Comparison of ENCODE assay signal across 15 cellular contexts in genomic region chr6:83250235-83250634, GRCh38. TPM values are rescaled to one million over a fixed set of nuclear protein-coding genes. Genes with fewer than 3 reads are reported as not detected.
DNase-seq lines count a peak whose midpoint lies in the region; ATAC-seq, FAIRE-seq and TF ChIP-seq lines count a peak whose summit lies in the region.
"Had no signal": no experiment of that assay in that cellular context is flagged by ENCODE, and none has a peak within 500 bp of the region (broad histone marks: within the 10 kb centered on the region; RNA-seq: fewer than 3 reads in every experiment).

No MANE protein-coding gene starts in this region.

- H3K9me3 Mint-ChIP-seq in immature natural killer cell: no peaks in the 10 kb centered on the region
- H3K9me3 Mint-ChIP-seq: CD4-positive, alpha-beta memory T cell had no signal

- H3K4me1 ChIP-seq in kidney (ENCODE audit: control insufficient read depth in 1 of 2, insufficient read depth in 1 of 2, low read depth in 1 of 2, low read length in 2 of 2) (no peaks in the 10 kb centered on the region), liver (ENCODE audit: control insufficient read depth in 4 of 4, insufficient read depth in 4 of 4, low read length in 3 of 4) (peaks cover 0 to 5% (median 0%) of the 10 kb centered on the region in 4 donors), pancreas (no peaks in the 10 kb centered on the region)
- H3K4me1 ChIP-seq: BLaER1, HAP-1 had no signal

- H3K4me3 ChIP-seq in kidney (ENCODE audit: low read length in 2 of 2) (no peak overlapping the region), liver (ENCODE audit: low read depth in 1 of 3, low read length in 3 of 3) (no peak overlapping the region), pancreas (no peak overlapping the region)
- H3K4me3 ChIP-seq: A549, BLaER1, GM23248, HAP-1 had no signal

- H3K9ac ChIP-seq in kidney (ENCODE audit: low read length in 2 of 2) (no peak overlapping the region), liver (ENCODE audit: low read depth in 1 of 2, low read length in 2 of 2) (no peak overlapping the region)
- H3K9ac ChIP-seq: BLaER1, GM23248 had no signal

- peaks cover 0 to 4% (median 3%) of the 10 kb centered on the region in 3 donors for H3K27me3 Mint-ChIP-seq in immature natural killer cell (ENCODE audit: low read depth in 3 of 3)

- FAIRE-seq in kidney (lab: Jason Lieb, UNC) (peak; percentile 6), pancreas (lab: Jason Lieb, UNC) (peak; percentile 41)
- FAIRE-seq: A549, G401.6, GM18507 had no signal

- H3K27ac Mint-ChIP-seq in immature natural killer cell: no peak overlapping the region
- H3K27ac Mint-ChIP-seq: CD14-positive monocyte; CD4-positive, alpha-beta memory T cell had no signal

- ATAC-seq in pancreas: peak in 1 of 4 donors; percentile 63
- ATAC-seq in HG03039 (IDR thresholded peaks at IDR 0.05; ENCODE audit: unreplicated experiment): no peak
- ATAC-seq in GM18498 (IDR thresholded peaks at IDR 0.05; ENCODE audit: unreplicated experiment): no peak
- ATAC-seq: A549 had no signal

- H3K27me3 ChIP-seq in liver (ENCODE audit: control insufficient read depth in 4 of 4, insufficient read depth in 4 of 4, low read length in 3 of 4) (no peaks in the 10 kb centered on the region), pancreas (no peaks in the 10 kb centered on the region)
- H3K27me3 ChIP-seq: BLaER1 had no signal

- no peak for TF ChIP-seq RAD21 in liver (IDR thresholded peaks at IDR 0.05)

- peaks cover 0 to 5% (median 0%) of the 10 kb centered on the region in 3 donors for H3K36me3 Mint-ChIP-seq in immature natural killer cell
- H3K36me3 Mint-ChIP-seq: CD14-positive monocyte; CD4-positive, alpha-beta memory T cell had no signal

- intact Hi-C loops in kidney (cut with DNase I) (no loop called here), pancreas (cut with DNase I) (no loop called here)

- H3K9me3 ChIP-seq in kidney (ENCODE audit: control insufficient read depth in 1 of 2, low read length in 2 of 2) (no peaks in the 10 kb centered on the region), liver (ENCODE audit: control insufficient read depth in 4 of 4, low read length in 3 of 4) (no peaks in the 10 kb centered on the region), pancreas (no peaks in the 10 kb centered on the region)
- H3K9me3 ChIP-seq: A549, BLaER1, HAP-1 had no signal

- H3K4me3 Mint-ChIP-seq in immature natural killer cell: no peak overlapping the region
- H3K4me3 Mint-ChIP-seq: CD14-positive monocyte; CD4-positive, alpha-beta memory T cell had no signal

- no peaks in the 10 kb centered on the region for H3K36me3 ChIP-seq in kidney (ENCODE audit: control insufficient read depth in 1 of 2, insufficient read depth in 2 of 2, low read length in 2 of 2)
- H3K36me3 ChIP-seq in liver (ENCODE audit: control insufficient read depth in 4 of 4, insufficient read depth in 3 of 4, low read depth in 1 of 4, low read length in 3 of 4): peaks cover 0 to 2% (median 0%) of the 10 kb centered on the region in 4 donors
- H3K36me3 ChIP-seq in pancreas: no peaks in the 10 kb centered on the region
- H3K36me3 ChIP-seq: BLaER1 had no signal

- TF ChIP-seq CTCF in kidney (IDR thresholded peaks at IDR 0.05; ENCODE audit: borderline replicate concordance, extremely low read depth, insufficient read depth): no peak
- TF ChIP-seq CTCF in liver (IDR thresholded peaks at IDR 0.05; ENCODE audit: low read depth, low read length, missing input control): no peak
- TF ChIP-seq CTCF in pancreas (IDR thresholded peaks at IDR 0.05): no peak

- H3K27ac ChIP-seq in kidney (ENCODE audit: low read depth in 2 of 2, low read length in 2 of 2) (no peak overlapping the region), liver (ENCODE audit: low read depth in 1 of 2, low read length in 2 of 2) (no peak overlapping the region), pancreas (no peak overlapping the region)
- H3K27ac ChIP-seq: A549, BLaER1, GM23248 had no signal

- H3K4me1 Mint-ChIP-seq in immature natural killer cell: no peaks in the 10 kb centered on the region
- H3K4me1 Mint-ChIP-seq: CD14-positive monocyte; CD4-positive, alpha-beta memory T cell had no signal

- no peak for DNase-seq in kidney
- no peak for DNase-seq in pancreas
- no peak for DNase-seq in immature natural killer cell
- DNase-seq: AML-193; CD4-positive, alpha-beta memory T cell; GM23248 had no signal

TF ChIP-seq in liver, 16 proteins besides CTCF, POLR2A, EP300 and RAD21:
- TF ChIP-seq MAX (IDR thresholded peaks at IDR 0.05) (no peak), SP1 (IDR thresholded peaks at IDR 0.05) (peak; percentile 22), HNF4G (IDR thresholded peaks at IDR 0.05) (peak; percentile 75), HNF4A (conservative IDR thresholded peaks at IDR 0.05) (peak; percentile 73 to 89)

RNA-seq across cellular contexts. Expression of gene RWDD2A, which starts 57.1 kb away (rescaled TPM):
- total RNA-seq in kidney (4.0 TPM), liver (1 to 10 TPM; 1.9 to 5.5 TPM), pancreas (1 to 10 TPM; 3.3 to 5.6 (median 4.3) TPM)
- polyA plus RNA-seq in kidney (ENCODE audit: insufficient read depth, low read depth, low replicate concordance) (5.5 TPM), liver (1 to 10 TPM; 1.9 to 2.8 TPM), pancreas (1 to 10 TPM; 6.2 to 6.8 TPM), immature natural killer cell (1 to 10 TPM in 1 of 3 donors, under 1 TPM in 2; 0.82 to 3.3 (median 0.83) TPM)

RNA-seq across cellular contexts. Expression of gene PGM3, which starts 57.2 kb away (rescaled TPM):
- total RNA-seq in kidney (31.8 TPM), liver (10 to 100 TPM; 21.8 to 61.1 TPM), pancreas (10 to 100 TPM; 46.7 to 67.6 (median 55.5) TPM)
- polyA plus RNA-seq in kidney (ENCODE audit: insufficient read depth, low read depth, low replicate concordance) (10.3 TPM), liver (10 to 100 TPM; 14.7 to 30.3 TPM), pancreas (10 to 100 TPM; 14.2 to 21.5 TPM), immature natural killer cell (1 to 10 TPM; 1.7 to 8.3 (median 7.8) TPM)
